In the genomic region with DNA sequence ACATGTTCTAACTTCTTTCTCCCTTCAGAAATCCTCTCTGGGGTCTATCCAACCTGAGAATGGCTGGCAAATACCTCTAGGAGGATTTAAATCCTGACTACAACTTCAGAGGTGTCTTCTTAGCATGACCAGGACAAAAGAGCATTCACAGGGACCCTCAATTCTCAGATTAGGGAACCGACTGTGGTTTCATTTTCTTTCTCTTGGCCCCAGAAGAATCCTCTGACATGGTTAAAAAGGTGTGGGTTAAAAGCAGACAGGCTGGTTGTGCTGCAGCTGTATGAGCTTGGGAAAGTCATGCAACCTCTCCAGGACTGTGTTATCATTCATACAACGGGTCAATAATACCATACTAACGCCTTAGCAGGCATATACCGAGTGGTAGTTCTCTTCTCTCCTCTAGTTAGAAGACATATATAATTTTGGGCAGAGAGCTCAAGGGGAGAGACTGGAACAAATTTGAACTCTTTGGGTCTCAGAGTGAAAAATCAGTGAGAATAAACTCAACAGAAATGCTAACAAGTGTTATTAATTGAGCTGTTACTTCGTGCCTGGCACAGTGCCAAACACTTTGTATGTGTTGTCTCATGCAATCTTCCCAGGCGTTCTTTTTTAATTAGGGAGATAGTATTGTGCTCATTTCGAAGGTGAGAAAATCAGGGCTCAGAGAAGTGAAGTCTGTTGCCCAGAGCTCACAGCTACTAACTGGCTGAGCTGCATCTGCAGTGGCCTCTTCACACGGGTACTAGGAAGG, we compare ENCODE assay signal across 10 cellular contexts. TPM values are rescaled to one million over a fixed set of nuclear protein-coding genes. Genes with fewer than 3 reads are reported as not detected.
DNase-seq lines count a peak whose midpoint lies in the region; ATAC-seq, FAIRE-seq and TF ChIP-seq lines count a peak whose summit lies in the region.
"Had no signal": no experiment of that assay in that cellular context is flagged by ENCODE, and none has a peak within 500 bp of the region (broad histone marks: within the 10 kb centered on the region; RNA-seq: fewer than 3 reads in every experiment).

No MANE protein-coding gene starts in this region.

- no peak overlapping the region for H3K4me2 ChIP-seq in GM12878 (ENCODE audit: control insufficient read depth, insufficient read depth)

- no peak overlapping the region for H2AFZ ChIP-seq in GM12878 (ENCODE audit: control insufficient read depth, low read depth, low read length)

- peaks cover 79% of the 10 kb centered on the region for H3K4me1 Mint-ChIP-seq in HFFc6 (ENCODE audit: low read depth)
- peaks cover 27% of the 10 kb centered on the region for H3K4me1 Mint-ChIP-seq in neural crest cell

- intact Hi-C loops in GM12878 (cut with micrococcal nuclease; ENCODE audit: unreplicated experiment): no loop called here

- peaks cover 0 to 12% of the 10 kb centered on the region in 2 experiments; a peak in 3 of 4 replicates for H3K36me3 ChIP-seq in GM12878 (ENCODE audit: control insufficient read depth in 2 of 2, insufficient read depth in 2 of 2, low read length in 1 of 2)
- H3K36me3 ChIP-seq: thyroid gland had no signal

- H3K27me3 Mint-ChIP-seq in HFFc6 (ENCODE audit: insufficient read depth) (peaks cover 1% of the 10 kb centered on the region; the same call in 1 of the 2 replicates), neural crest cell (ENCODE audit: low read depth) (no peaks in the 10 kb centered on the region)

- H3K4me3 ChIP-seq in GM12878: no peak overlapping the region
- H3K4me3 ChIP-seq: thyroid gland had no signal

- ATAC-seq in GM18868 (IDR thresholded peaks at IDR 0.05; ENCODE audit: unreplicated experiment): peak; percentile 62
- ATAC-seq in GM12878: peak; percentile 36

- BruUV-seq in GM12878 (replicated peaks; lab: Mats Ljungman, UMichigan): no TSS peak

- H3K9me3 Mint-ChIP-seq in HFFc6 (no peaks in the 10 kb centered on the region), neural crest cell (no peaks in the 10 kb centered on the region)

- no peaks in the 10 kb centered on the region for H3K79me2 ChIP-seq in GM12878 (ENCODE audit: control insufficient read depth, insufficient read depth, low read length)

- peak overlapping the region; percentile 14 for H3K27ac ChIP-seq in GM12878 (ENCODE audit: control insufficient read depth, insufficient read depth)
- H3K27ac ChIP-seq: thyroid gland had no signal

- in situ Hi-C loops in GM12878 (cut with MboI): no loop called here

- SMC1A ChIA-PET in GM12878 (lab: Charles Lee; ENCODE audit: uncharacterized antibody, unreplicated experiment): interaction anchor here (0.9 to 2.0 kb wide), 5 partner anchors 10 to 244 kb away, joined by 3 to 8 read pairs (median 4); no protein-coding TSS in a partner anchor

- no peaks in the 10 kb centered on the region for H4K20me1 ChIP-seq in GM12878 (ENCODE audit: control insufficient read depth, insufficient read depth)

- peaks cover 48% of the 10 kb centered on the region for H3K36me3 Mint-ChIP-seq in HFFc6 (ENCODE audit: low read depth)
- no peaks in the 10 kb centered on the region for H3K36me3 Mint-ChIP-seq in neural crest cell (ENCODE audit: low read depth)

- no peaks in the 10 kb centered on the region for H3K9me3 ChIP-seq in GM12878 (replicated peaks; ENCODE audit: control insufficient read depth, insufficient read depth, low read length)
- H3K9me3 ChIP-seq: thyroid gland had no signal

- RAD21 ChIA-PET in GM12878 (lab: Charles Lee; ENCODE audit: unreplicated experiment): no interaction called here

- H3K27ac Mint-ChIP-seq in HFFc6: peak overlapping the region; percentile 97
- H3K27ac Mint-ChIP-seq in neural crest cell (ENCODE audit: unreplicated experiment): peak overlapping the region; percentile 94

- TF ChIP-seq POLR2A in GM12878 (IDR thresholded peaks at IDR 0.05; ENCODE audit: low read depth, low read length): no peak

- FAIRE-seq in GM12878 (lab: Jason Lieb, UNC): no peak

- CTCF ChIA-PET in GM12878 (lab: Yijun Ruan, JAX): interaction anchor here (0.7 to 4.0 kb wide), 3 partner anchors 23 to 40 kb away, joined by 3 to 12 read pairs (median 4); a partner anchor contains a TSS

- peak overlapping the region; percentile 71 for H3K4me3 Mint-ChIP-seq in HFFc6
- H3K4me3 Mint-ChIP-seq in neural crest cell: no peak overlapping the region

- no peak for TF ChIP-seq RAD21 in GM12878 (IDR thresholded peaks at IDR 0.05; ENCODE audit: insufficient read depth, low read depth, low read length)

- H3K27me3 ChIP-seq in GM12878 (replicated peaks in 1 of 2; ENCODE audit: control insufficient read depth in 2 of 2, insufficient read depth in 2 of 2, low read length in 1 of 2): no peaks in the 10 kb centered on the region
- H3K27me3 ChIP-seq: thyroid gland had no signal

- no peak for TF ChIP-seq EP300 in GM12878 (IDR thresholded peaks at IDR 0.05; ENCODE audit: borderline replicate concordance in 1 of 2, control insufficient read depth in 1 of 2, low read depth in 2 of 2, low read length in 2 of 2)

- no peak for DNase-seq in HFFc6
- DNase-seq in GM12878 (ENCODE audit: low read depth, low spot score): no peak
- no peak for DNase-seq in neural crest cell (ENCODE audit: low read depth, low spot score)
- no peak for DNase-seq in activated CD4-positive, alpha-beta T cell treated with anti-CD3 and anti-CD28 coated beads, Interleukin-2, amount 50 U/mL, for 1 hour
- DNase-seq in activated T-cell treated with anti-CD3 and anti-CD28 coated beads, Interleukin-2, amount 50 U/mL, for 1 hour: no peak
- no peak for DNase-seq in stimulated activated CD4-positive, alpha-beta T cell treated with anti-CD3 and anti-CD28 coated beads, Interleukin-2, amount 100 ng/mL, for 48 hours
- DNase-seq: activated CD4-positive, alpha-beta T cell treated with anti-CD3 and anti-CD28 coated beads for 4 hours; stimulated activated CD4-positive, alpha-beta T cell treated with anti-CD3 and anti-CD28 coated beads, Interleukin-4, amount 100 ng/mL, for 24 hours had no signal

- whole genome bisulfite sequencing in GM12878 (ENCODE audit: insufficient coverage, insufficient replicate concordance, low lambda C conversion rate, missing lambda C conversion rate): 79% methylated on average over 8 of the region's 8 CpGs

- TF ChIP-seq CTCF in HFFc6 (IDR thresholded peaks at IDR 0.05): no peak
- TF ChIP-seq CTCF in GM12878 (IDR thresholded peaks at IDR 0.05 in 2 of 3, conservative IDR thresholded peaks at IDR 0.05 in 1 of 3; ENCODE audit: control insufficient read depth in 2 of 3, extremely low read depth in 1 of 3, insufficient read depth in 1 of 3, low read depth in 3 of 3, low read length in 3 of 3): no peak
- no peak for TF ChIP-seq CTCF in neural crest cell (conservative IDR thresholded peaks at IDR 0.05)

- no peaks in the 10 kb centered on the region for H3K4me1 ChIP-seq in GM12878 (ENCODE audit: control insufficient read depth, insufficient read depth, low read length)
- H3K4me1 ChIP-seq: thyroid gland had no signal

- POLR2A ChIA-PET in GM12878 (lab: Charles Lee): interaction anchor here (0.7 to 1.2 kb wide), 3 partner anchors 11 to 41 kb away, joined by 3 read pairs; no protein-coding TSS in a partner anchor

- H3K9ac ChIP-seq in GM12878 (ENCODE audit: control insufficient read depth, insufficient read depth, low read length): no peak overlapping the region

TF ChIP-seq in GM12878, 131 proteins besides CTCF, POLR2A, EP300 and RAD21:
- TF ChIP-seq YBX1 (IDR thresholded peaks at IDR 0.05): no peak
- TF ChIP-seq SMAD1 (IDR thresholded peaks at IDR 0.05; ENCODE audit: low read depth, partially characterized antibody): peak; percentile 81
- no peak for TF ChIP-seq NR2F1 (conservative IDR thresholded peaks at IDR 0.05)

RNA-seq across cellular contexts. Expression of a gene that starts 35.2 kb away (rescaled TPM):
- total RNA-seq in HFFc6 (2021; fragmentation: NEBNext Ultra II Directional; extraction: Animal tissue kit (Norgen Biotek cat#: 25700)): 10 to 100 TPM; 13.7 to 17.4 (median 16.0) TPM
- total RNA-seq in GM12878 (2013; cell fraction: nucleolus; rRNA removed): not detected in 2 replicates
- not detected in 2 replicates for total RNA-seq in GM12878 (2014; rRNA removed)
- total RNA-seq in GM12878 (2014; rRNA removed; fragmentation: Illumina TruSeq; extraction: Trizol): not detected in 2 replicates
- total RNA-seq in GM12878 (2021): not detected in 2 replicates
- not detected for polyA plus RNA-seq in GM12878 (2011; ENCODE audit: low read depth)
- not detected in 2 replicates for polyA plus RNA-seq in GM12878 (2011; rRNA removed)
- not detected in 2 replicates for polyA plus RNA-seq in GM12878 (2011; cell fraction: cytosol; rRNA removed)
- not detected in 2 replicates for polyA plus RNA-seq in GM12878 (2011; cell fraction: nucleus; rRNA removed)
- polyA plus RNA-seq in GM12878 (2012): 0.04 and 0.07 TPM in 2 replicates
- polyA plus RNA-seq in GM12878 (2014; fragmentation: Illumina TruSeq; extraction: Trizol): not detected in 2 replicates
- under 1 TPM in 1 of 2 experiments, not detected in 1; 0.05 TPM for polyA plus RNA-seq in GM12878 (2014; fragmentation: Nextera tagmentation; extraction: Ambion mirVana)
- polyA plus RNA-seq in GM12878 (2014; rRNA removed): not detected in 2 replicates
- polyA plus RNA-seq in GM12878 (2016; fragmentation: Nextera tagmentation; extraction: Ambion mirVana): under 1 TPM; 0.13 to 0.27 TPM
- not detected in 2 replicates for polyA minus RNA-seq in GM12878 (2011; rRNA and poly(A)+ RNA removed)
- not detected in 2 replicates for polyA minus RNA-seq in GM12878 (2011; cell fraction: cytosol; rRNA and poly(A)+ RNA removed)
- not detected in 2 replicates for polyA minus RNA-seq in GM12878 (2011; cell fraction: nucleus; rRNA and poly(A)+ RNA removed)
- total RNA-seq in neural crest cell: 0.27 and 0.35 TPM in 2 replicates
- total RNA-seq: thyroid gland had no signal

Comparison
In these comparisons a context has a peak if more than half of its experiments do, and no peak if none do; other contexts are left out.
1. RNA of a gene that starts 35.2 kb away (total RNA-seq): 13.7 to 17.4 TPM in HFFc6; 0.27 to 0.35 TPM in neural crest cell and not detected in GM12878; every median in the first group is over 10 times any median in the second.